Comparison of ENCODE assay signal across 8 cellular contexts in genomic region chr15:78170848-78171773, GRCh38. TPM values are rescaled to one million over a fixed set of nuclear protein-coding genes. Genes with fewer than 3 reads are reported as not detected.
DNase-seq lines count a peak whose midpoint lies in the region; ATAC-seq and TF ChIP-seq lines count a peak whose summit lies in the region.

No MANE protein-coding gene starts in this region.

- POLR2A ChIA-PET in T-cell (lab: Charles Lee): interaction anchor here in 1 of 2 donors (0.7 kb wide), 1 partner anchor 48 kb away, joined by 4 read pairs; no protein-coding TSS in a partner anchor

- peak; percentile 49 for ATAC-seq in HG03025 (IDR thresholded peaks at IDR 0.05; ENCODE audit: low FRiP score, unreplicated experiment)
- no peak for ATAC-seq in T-cell (replicated peaks in 1 of 4)

- no peaks in the 10 kb centered on the region for H3K27me3 Mint-ChIP-seq in activated CD4-positive, alpha-beta T cell treated with anti-CD3 and anti-CD28 coated beads, Interleukin-2, amount 10 ng/mL, durations not matched to agents 24 days and 14 days
- no peaks in the 10 kb centered on the region for H3K27me3 Mint-ChIP-seq in T-cell
- H3K27me3 Mint-ChIP-seq in type B pancreatic cell: no peaks in the 10 kb centered on the region

- TF ChIP-seq CTCF in type B pancreatic cell (conservative IDR thresholded peaks at IDR 0.05): no peak

- intact Hi-C loops in activated CD4-positive, alpha-beta T cell treated with anti-CD3 and anti-CD28 coated beads, Interleukin-2, amount 10 ng/mL, durations not matched to agents 24 days and 14 days (cut with micrococcal nuclease): loop anchor here (5.0 kb wide), 1 partner anchor 39 kb away; the partner anchor contains the start of gene CIB2

- no peak overlapping the region for H3K4me3 Mint-ChIP-seq in activated CD4-positive, alpha-beta T cell treated with anti-CD3 and anti-CD28 coated beads, Interleukin-2, amount 10 ng/mL, durations not matched to agents 24 days and 14 days
- H3K4me3 Mint-ChIP-seq in T-cell: no peak overlapping the region
- no peak overlapping the region for H3K4me3 Mint-ChIP-seq in type B pancreatic cell

- peak; percentile 55 for DNase-seq in activated CD4-positive, alpha-beta T cell treated with anti-CD3 and anti-CD28 coated beads, Interleukin-2, amount 10 ng/mL, durations not matched to agents 24 days and 14 days
- no peak for DNase-seq in activated CD4-positive, alpha-beta T cell treated with anti-CD3 and anti-CD28 coated beads for 1 hour
- DNase-seq in T-cell (no peak), type B pancreatic cell (ENCODE audit: extremely low spot score, unreplicated experiment) (peak; percentile 16), NCI-H1436 (lab: John Stamatoyannopoulos, UW) (no peak), anterior cingulate cortex (lab: John Stamatoyannopoulos, UW) (no peak)
- DNase-seq in stimulated activated CD4-positive, alpha-beta T cell treated with anti-CD3 and anti-CD28 coated beads, Interleukin-4, amount 100 ng/mL, for 1 hour: no peak

- no peaks in the 10 kb centered on the region for H3K9me3 Mint-ChIP-seq in activated CD4-positive, alpha-beta T cell treated with anti-CD3 and anti-CD28 coated beads, Interleukin-2, amount 10 ng/mL, durations not matched to agents 24 days and 14 days
- no peaks in the 10 kb centered on the region for H3K9me3 Mint-ChIP-seq in T-cell
- H3K9me3 Mint-ChIP-seq in type B pancreatic cell: no peaks in the 10 kb centered on the region

- no peak overlapping the region for H3K27ac Mint-ChIP-seq in activated CD4-positive, alpha-beta T cell treated with anti-CD3 and anti-CD28 coated beads, Interleukin-2, amount 10 ng/mL, durations not matched to agents 24 days and 14 days
- H3K27ac Mint-ChIP-seq in T-cell: peak overlapping the region; percentile 39 to 56
- no peak overlapping the region for H3K27ac Mint-ChIP-seq in type B pancreatic cell

- H3K36me3 Mint-ChIP-seq in activated CD4-positive, alpha-beta T cell treated with anti-CD3 and anti-CD28 coated beads, Interleukin-2, amount 10 ng/mL, durations not matched to agents 24 days and 14 days (ENCODE audit: low read depth): peaks cover 68% of the 10 kb centered on the region
- peaks cover 57% of the 10 kb centered on the region for H3K36me3 Mint-ChIP-seq in T-cell
- H3K36me3 Mint-ChIP-seq in type B pancreatic cell: peaks cover 18% of the 10 kb centered on the region

- CTCF ChIA-PET in T-cell (lab: Charles Lee): interaction anchor here in 1 of 2 donors (1.0 kb wide), 1 partner anchor 62 kb away, joined by 3 read pairs; no protein-coding TSS in a partner anchor

- peaks cover 57% of the 10 kb centered on the region for H3K4me1 Mint-ChIP-seq in activated CD4-positive, alpha-beta T cell treated with anti-CD3 and anti-CD28 coated beads, Interleukin-2, amount 10 ng/mL, durations not matched to agents 24 days and 14 days
- H3K4me1 Mint-ChIP-seq in T-cell: peaks cover 32 to 46% (median 33%) of the 10 kb centered on the region in 3 donors
- no peaks in the 10 kb centered on the region for H3K4me1 Mint-ChIP-seq in type B pancreatic cell (ENCODE audit: unreplicated experiment)

RNA-seq across cellular contexts. Expression of gene IDH3A, which starts 21.9 kb away (rescaled TPM):
- total RNA-seq in activated CD4-positive, alpha-beta T cell treated with anti-CD3 and anti-CD28 coated beads, Interleukin-2, amount 10 ng/mL, durations not matched to agents 24 days and 14 days: 165 and 169 TPM in 2 replicates
- 10 to 100 TPM; 40.3 to 64.7 (median 48.5) TPM for total RNA-seq in T-cell
- total RNA-seq in type B pancreatic cell (ENCODE audit: low replicate concordance): 66.5 and 93.6 TPM in 2 replicates

RNA-seq across cellular contexts. Expression of gene CIB2, which starts 39.9 kb away (rescaled TPM):
- 1.2 and 1.5 TPM in 2 replicates for total RNA-seq in activated CD4-positive, alpha-beta T cell treated with anti-CD3 and anti-CD28 coated beads, Interleukin-2, amount 10 ng/mL, durations not matched to agents 24 days and 14 days
- total RNA-seq in T-cell (1 to 10 TPM in 4 of 5 donors, under 1 TPM in 1; 0.72 to 2.8 (median 2.0) TPM), type B pancreatic cell (ENCODE audit: low replicate concordance) (15.7 and 20.1 TPM in 2 replicates)

Comparison
In these comparisons a context has a peak if more than half of its experiments do, and no peak if none do; other contexts are left out.
1. DNase-seq: peak in activated CD4-positive, alpha-beta T cell treated with anti-CD3 and anti-CD28 coated beads, Interleukin-2, amount 10 ng/mL, durations not matched to agents 24 days and 14 days (single experiment) and type B pancreatic cell (single experiment); none in activated CD4-positive, alpha-beta T cell treated with anti-CD3 and anti-CD28 coated beads for 1 hour (single experiment), T-cell (0 of 34), NCI-H1436 (single experiment), anterior cingulate cortex (0 of 58) and stimulated activated CD4-positive, alpha-beta T cell treated with anti-CD3 and anti-CD28 coated beads, Interleukin-4, amount 100 ng/mL, for 1 hour (single experiment).
2. H3K27ac Mint-ChIP-seq: peak in T-cell (2 of 2); none in activated CD4-positive, alpha-beta T cell treated with anti-CD3 and anti-CD28 coated beads, Interleukin-2, amount 10 ng/mL, durations not matched to agents 24 days and 14 days (single experiment) and type B pancreatic cell (single experiment).